In the genomic region with DNA sequence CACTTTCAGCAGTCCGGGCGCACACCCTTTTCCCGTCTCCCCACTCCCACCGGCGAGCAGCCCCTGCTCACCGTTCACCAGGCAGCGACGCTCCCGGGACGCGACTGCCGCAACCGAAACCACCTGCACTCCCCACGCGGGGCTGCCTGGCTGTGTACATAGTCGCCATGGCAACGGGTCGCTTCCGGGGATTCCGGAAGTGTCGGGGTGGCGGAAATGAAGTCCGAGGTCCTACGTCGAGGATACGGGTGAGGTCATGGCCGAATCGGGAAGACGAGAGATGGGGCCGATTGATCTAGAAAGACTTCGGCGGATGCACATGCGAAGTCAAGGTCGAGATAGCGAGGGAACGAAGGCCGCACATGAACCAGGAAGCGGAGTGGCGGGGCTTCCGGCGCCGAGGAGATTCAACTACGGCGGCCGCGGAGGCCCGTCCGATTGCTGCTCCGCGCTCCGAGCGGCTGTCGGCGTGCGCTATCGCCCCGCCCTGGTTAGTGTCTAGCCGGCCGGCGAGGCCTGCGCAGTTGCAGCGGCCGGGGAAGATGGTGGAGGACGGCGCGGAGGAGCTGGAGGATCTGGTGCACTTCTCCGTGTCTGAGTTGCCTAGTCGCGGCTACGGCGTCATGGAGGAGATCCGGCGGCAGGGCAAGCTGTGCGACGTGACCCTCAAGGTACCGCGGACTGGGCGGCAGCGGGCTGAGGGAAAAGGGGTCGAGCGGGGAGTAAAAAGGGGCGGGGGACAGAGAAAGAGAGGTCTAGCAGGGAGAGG, we compare ENCODE assay signal across 1 cellular context.
TF ChIP-seq lines count a peak whose summit lies in the region.

A gene with protein sequence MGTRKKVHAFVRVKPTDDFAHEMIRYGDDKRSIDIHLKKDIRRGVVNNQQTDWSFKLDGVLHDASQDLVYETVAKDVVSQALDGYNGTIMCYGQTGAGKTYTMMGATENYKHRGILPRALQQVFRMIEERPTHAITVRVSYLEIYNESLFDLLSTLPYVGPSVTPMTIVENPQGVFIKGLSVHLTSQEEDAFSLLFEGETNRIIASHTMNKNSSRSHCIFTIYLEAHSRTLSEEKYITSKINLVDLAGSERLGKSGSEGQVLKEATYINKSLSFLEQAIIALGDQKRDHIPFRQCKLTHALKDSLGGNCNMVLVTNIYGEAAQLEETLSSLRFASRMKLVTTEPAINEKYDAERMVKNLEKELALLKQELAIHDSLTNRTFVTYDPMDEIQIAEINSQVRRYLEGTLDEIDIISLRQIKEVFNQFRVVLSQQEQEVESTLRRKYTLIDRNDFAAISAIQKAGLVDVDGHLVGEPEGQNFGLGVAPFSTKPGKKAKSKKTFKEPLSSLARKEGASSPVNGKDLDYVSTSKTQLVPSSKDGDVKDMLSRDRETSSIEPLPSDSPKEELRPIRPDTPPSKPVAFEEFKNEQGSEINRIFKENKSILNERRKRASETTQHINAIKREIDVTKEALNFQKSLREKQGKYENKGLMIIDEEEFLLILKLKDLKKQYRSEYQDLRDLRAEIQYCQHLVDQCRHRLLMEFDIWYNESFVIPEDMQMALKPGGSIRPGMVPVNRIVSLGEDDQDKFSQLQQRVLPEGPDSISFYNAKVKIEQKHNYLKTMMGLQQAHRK (minus strand): TSS at position 376 of the 769 bp plus-strand sequence. CDS start 5,425 bp downstream, outside the sequence.
A gene (plus strand): TSS at position 521 of the 769 bp plus-strand sequence. CDS start 22 bp downstream, at position 543.

TF ChIP-seq in SK-N-SH, 30 proteins besides CTCF, POLR2A, EP300 and RAD21 (continued from another document):
- TF ChIP-seq, protein P1, sequence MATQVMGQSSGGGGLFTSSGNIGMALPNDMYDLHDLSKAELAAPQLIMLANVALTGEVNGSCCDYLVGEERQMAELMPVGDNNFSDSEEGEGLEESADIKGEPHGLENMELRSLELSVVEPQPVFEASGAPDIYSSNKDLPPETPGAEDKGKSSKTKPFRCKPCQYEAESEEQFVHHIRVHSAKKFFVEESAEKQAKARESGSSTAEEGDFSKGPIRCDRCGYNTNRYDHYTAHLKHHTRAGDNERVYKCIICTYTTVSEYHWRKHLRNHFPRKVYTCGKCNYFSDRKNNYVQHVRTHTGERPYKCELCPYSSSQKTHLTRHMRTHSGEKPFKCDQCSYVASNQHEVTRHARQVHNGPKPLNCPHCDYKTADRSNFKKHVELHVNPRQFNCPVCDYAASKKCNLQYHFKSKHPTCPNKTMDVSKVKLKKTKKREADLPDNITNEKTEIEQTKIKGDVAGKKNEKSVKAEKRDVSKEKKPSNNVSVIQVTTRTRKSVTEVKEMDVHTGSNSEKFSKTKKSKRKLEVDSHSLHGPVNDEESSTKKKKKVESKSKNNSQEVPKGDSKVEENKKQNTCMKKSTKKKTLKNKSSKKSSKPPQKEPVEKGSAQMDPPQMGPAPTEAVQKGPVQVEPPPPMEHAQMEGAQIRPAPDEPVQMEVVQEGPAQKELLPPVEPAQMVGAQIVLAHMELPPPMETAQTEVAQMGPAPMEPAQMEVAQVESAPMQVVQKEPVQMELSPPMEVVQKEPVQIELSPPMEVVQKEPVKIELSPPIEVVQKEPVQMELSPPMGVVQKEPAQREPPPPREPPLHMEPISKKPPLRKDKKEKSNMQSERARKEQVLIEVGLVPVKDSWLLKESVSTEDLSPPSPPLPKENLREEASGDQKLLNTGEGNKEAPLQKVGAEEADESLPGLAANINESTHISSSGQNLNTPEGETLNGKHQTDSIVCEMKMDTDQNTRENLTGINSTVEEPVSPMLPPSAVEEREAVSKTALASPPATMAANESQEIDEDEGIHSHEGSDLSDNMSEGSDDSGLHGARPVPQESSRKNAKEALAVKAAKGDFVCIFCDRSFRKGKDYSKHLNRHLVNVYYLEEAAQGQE (IDR thresholded peaks at IDR 0.05; ENCODE audit: low read depth, low read length): peak; percentile 53; the same call in 1 of the 2 replicates
- TF ChIP-seq NRF1 (IDR thresholded peaks at IDR 0.05; ENCODE audit: low read depth, low read length): peak; percentile 74
- TF ChIP-seq ELF1 (IDR thresholded peaks at IDR 0.05): peak; percentile 98
- TF ChIP-seq FOXM1 (IDR thresholded peaks at IDR 0.05; ENCODE audit: low read depth): no peak
- TF ChIP-seq, protein P2, sequence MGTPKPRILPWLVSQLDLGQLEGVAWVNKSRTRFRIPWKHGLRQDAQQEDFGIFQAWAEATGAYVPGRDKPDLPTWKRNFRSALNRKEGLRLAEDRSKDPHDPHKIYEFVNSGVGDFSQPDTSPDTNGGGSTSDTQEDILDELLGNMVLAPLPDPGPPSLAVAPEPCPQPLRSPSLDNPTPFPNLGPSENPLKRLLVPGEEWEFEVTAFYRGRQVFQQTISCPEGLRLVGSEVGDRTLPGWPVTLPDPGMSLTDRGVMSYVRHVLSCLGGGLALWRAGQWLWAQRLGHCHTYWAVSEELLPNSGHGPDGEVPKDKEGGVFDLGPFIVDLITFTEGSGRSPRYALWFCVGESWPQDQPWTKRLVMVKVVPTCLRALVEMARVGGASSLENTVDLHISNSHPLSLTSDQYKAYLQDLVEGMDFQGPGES (IDR thresholded peaks at IDR 0.05; ENCODE audit: low read depth, low read length): no peak
- no peak for TF ChIP-seq JUND (IDR thresholded peaks at IDR 0.05)
- peak; percentile 44 for TF ChIP-seq CHD2 (IDR thresholded peaks at IDR 0.05; ENCODE audit: low read length, partially characterized antibody)
- peak; percentile 99 for TF ChIP-seq MXI1 (IDR thresholded peaks at IDR 0.05; ENCODE audit: low read depth, low read length)
- no peak for TF ChIP-seq TEAD4 (IDR thresholded peaks at IDR 0.05; ENCODE audit: borderline replicate concordance, insufficient read depth)
- no peak for TF ChIP-seq RFX5 (IDR thresholded peaks at IDR 0.05; ENCODE audit: low read length)
- TF ChIP-seq POLR2AphosphoS5 (IDR thresholded peaks at IDR 0.05; ENCODE audit: low read depth, low read length): peak; percentile 47; the same call in 1 of the 2 replicates
- TF ChIP-seq, protein P3, sequence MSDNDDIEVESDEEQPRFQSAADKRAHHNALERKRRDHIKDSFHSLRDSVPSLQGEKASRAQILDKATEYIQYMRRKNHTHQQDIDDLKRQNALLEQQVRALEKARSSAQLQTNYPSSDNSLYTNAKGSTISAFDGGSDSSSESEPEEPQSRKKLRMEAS (IDR thresholded peaks at IDR 0.05; ENCODE audit: low read depth): peak; percentile 93
- TF ChIP-seq EZH2phosphoT487 (IDR thresholded peaks at IDR 0.05; ENCODE audit: borderline replicate concordance, low read depth): no peak
- TF ChIP-seq SMC3 (IDR thresholded peaks at IDR 0.05; ENCODE audit: low read depth, low read length): no peak
- TF ChIP-seq, protein P4, sequence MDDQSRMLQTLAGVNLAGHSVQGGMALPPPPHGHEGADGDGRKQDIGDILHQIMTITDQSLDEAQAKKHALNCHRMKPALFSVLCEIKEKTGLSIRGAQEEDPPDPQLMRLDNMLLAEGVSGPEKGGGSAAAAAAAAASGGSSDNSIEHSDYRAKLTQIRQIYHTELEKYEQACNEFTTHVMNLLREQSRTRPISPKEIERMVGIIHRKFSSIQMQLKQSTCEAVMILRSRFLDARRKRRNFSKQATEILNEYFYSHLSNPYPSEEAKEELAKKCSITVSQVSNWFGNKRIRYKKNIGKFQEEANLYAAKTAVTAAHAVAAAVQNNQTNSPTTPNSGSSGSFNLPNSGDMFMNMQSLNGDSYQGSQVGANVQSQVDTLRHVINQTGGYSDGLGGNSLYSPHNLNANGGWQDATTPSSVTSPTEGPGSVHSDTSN (IDR thresholded peaks at IDR 0.05): 0 out of 2 replicates have a peak, but pooled peaks have one; percentile 11
- TF ChIP-seq MEF2A (IDR thresholded peaks at IDR 0.05; ENCODE audit: borderline replicate concordance, low read depth): no peak
- TF ChIP-seq, protein P5, sequence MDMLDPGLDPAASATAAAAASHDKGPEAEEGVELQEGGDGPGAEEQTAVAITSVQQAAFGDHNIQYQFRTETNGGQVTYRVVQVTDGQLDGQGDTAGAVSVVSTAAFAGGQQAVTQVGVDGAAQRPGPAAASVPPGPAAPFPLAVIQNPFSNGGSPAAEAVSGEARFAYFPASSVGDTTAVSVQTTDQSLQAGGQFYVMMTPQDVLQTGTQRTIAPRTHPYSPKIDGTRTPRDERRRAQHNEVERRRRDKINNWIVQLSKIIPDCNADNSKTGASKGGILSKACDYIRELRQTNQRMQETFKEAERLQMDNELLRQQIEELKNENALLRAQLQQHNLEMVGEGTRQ (IDR thresholded peaks at IDR 0.05; ENCODE audit: borderline replicate concordance, low read depth, low read length): no peak
- TF ChIP-seq FOXJ3 (CRISPR knock-in tag; IDR thresholded peaks at IDR 0.05): peak; percentile 85
- 0 out of 2 replicates have a peak, but pooled peaks have one; percentile 11 for TF ChIP-seq RCOR1 (IDR thresholded peaks at IDR 0.05; ENCODE audit: low read length)
- no peak for TF ChIP-seq NFIC (IDR thresholded peaks at IDR 0.05; ENCODE audit: borderline replicate concordance)
- TF ChIP-seq GABPA (IDR thresholded peaks at IDR 0.05; ENCODE audit: low read depth): peak; percentile 92
- no peak for TF ChIP-seq GATA2 (CRISPR knock-in tag; IDR thresholded peaks at IDR 0.05)
- TF ChIP-seq, protein P6, sequence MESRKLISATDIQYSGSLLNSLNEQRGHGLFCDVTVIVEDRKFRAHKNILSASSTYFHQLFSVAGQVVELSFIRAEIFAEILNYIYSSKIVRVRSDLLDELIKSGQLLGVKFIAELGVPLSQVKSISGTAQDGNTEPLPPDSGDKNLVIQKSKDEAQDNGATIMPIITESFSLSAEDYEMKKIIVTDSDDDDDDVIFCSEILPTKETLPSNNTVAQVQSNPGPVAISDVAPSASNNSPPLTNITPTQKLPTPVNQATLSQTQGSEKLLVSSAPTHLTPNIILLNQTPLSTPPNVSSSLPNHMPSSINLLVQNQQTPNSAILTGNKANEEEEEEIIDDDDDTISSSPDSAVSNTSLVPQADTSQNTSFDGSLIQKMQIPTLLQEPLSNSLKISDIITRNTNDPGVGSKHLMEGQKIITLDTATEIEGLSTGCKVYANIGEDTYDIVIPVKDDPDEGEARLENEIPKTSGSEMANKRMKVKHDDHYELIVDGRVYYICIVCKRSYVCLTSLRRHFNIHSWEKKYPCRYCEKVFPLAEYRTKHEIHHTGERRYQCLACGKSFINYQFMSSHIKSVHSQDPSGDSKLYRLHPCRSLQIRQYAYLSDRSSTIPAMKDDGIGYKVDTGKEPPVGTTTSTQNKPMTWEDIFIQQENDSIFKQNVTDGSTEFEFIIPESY (IDR thresholded peaks at IDR 0.05; ENCODE audit: borderline replicate concordance, low read depth): no peak
- TF ChIP-seq SIN3A (IDR thresholded peaks at IDR 0.05; ENCODE audit: borderline replicate concordance, low read depth, low read length): peak; percentile 98
- TF ChIP-seq, protein P7, sequence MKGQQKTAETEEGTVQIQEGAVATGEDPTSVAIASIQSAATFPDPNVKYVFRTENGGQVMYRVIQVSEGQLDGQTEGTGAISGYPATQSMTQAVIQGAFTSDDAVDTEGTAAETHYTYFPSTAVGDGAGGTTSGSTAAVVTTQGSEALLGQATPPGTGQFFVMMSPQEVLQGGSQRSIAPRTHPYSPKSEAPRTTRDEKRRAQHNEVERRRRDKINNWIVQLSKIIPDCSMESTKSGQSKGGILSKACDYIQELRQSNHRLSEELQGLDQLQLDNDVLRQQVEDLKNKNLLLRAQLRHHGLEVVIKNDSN (IDR thresholded peaks at IDR 0.05; ENCODE audit: borderline replicate concordance, low read depth): no peak
- no peak; the same call in 1 of the 2 replicates for TF ChIP-seq RXRA (IDR thresholded peaks at IDR 0.05; ENCODE audit: borderline replicate concordance, low read depth)
- 0 out of 2 replicates have a peak, but pooled peaks have one; percentile 15 for TF ChIP-seq TCF12 (IDR thresholded peaks at IDR 0.05)
- TF ChIP-seq YY1 (IDR thresholded peaks at IDR 0.05; ENCODE audit: low read depth): peak; percentile 78
